In the genomic region with DNA sequence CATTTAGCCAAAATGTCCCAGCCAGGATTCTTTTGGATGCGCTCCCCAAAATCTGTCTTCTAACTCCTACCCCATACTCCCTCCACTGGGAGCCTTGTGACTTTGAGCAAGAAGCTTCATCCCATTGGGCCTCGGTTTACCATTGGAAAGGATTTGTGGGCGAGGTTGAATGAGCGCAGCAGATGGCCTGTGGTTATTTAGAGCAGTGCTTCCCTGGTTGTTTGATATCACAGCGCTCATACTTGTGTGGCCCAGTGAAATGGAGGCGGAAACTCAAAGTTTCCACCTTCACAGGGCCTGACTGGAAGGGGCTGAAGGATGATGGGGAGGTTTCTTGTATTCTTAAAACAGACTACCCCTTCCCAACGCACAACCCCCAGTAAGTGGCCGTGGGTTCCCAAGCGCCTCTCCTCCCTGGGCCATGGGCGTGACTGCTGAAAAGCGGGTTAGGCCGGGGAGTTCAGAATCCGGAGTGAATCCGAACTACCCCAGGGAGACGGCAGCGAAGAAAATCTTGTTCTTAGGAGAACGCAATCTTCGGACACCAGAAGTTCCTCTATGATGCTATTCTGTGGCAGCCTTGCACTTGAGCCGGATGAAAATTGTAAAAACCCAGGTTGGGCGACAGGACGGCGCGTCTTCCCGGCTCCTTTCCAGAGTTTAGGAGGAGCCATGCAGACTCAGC, we compare ENCODE assay signal across 8 cellular contexts. TPM values are rescaled to one million over a fixed set of nuclear protein-coding genes. Genes with fewer than 3 reads are reported as not detected.
A peak's percentile ranks its signal among the peaks of the same experiment; 100 is the strongest.
DNase-seq lines count a peak whose midpoint lies in the region; ATAC-seq and TF ChIP-seq lines count a peak whose summit lies in the region.

No MANE protein-coding gene starts in this region.

- no peak for TF ChIP-seq CTCF in HFF-Myc (IDR thresholded peaks at IDR 0.05; ENCODE audit: low read depth, low read length, missing control alignments)
- no peak for TF ChIP-seq CTCF in WERI-Rb-1 (IDR thresholded peaks at IDR 0.05; ENCODE audit: low read depth, low read length)
- no peak for TF ChIP-seq CTCF in fibroblast of mammary gland (conservative IDR thresholded peaks at IDR 0.05; ENCODE audit: control insufficient read depth, insufficient read depth, low read depth, low read length)
- TF ChIP-seq CTCF in progenitor cell of endocrine pancreas (IDR thresholded peaks at IDR 0.05; ENCODE audit: unreplicated experiment), result no peak

- H3K27ac Mint-ChIP-seq in CD8-positive, alpha-beta memory T cell, result peak overlapping the region in 7 of 8 donors; percentile 87 to 100 (median 97)
- H3K27ac Mint-ChIP-seq in progenitor cell of endocrine pancreas, result peak overlapping the region; percentile 99

- CTCF ChIA-PET in CD8-positive, alpha-beta memory T cell (lab: Charles Lee), result interaction anchor here (0.7 to 3.1 kb wide), 10 partner anchors 9 to 525 kb away, joined by 3 to 31 read pairs (median 4); a partner anchor contains a TSS

- no peaks in the 10 kb centered on the region for H3K27me3 ChIP-seq in CD8-positive, alpha-beta memory T cell (ENCODE audit: insufficient read depth, low read length, poor library complexity, severe bottlenecking)
- H3K27me3 ChIP-seq in WERI-Rb-1 (ENCODE audit: insufficient read depth, low read depth, severe bottlenecking), result no peaks in the 10 kb centered on the region

- peak overlapping the region; percentile 89 to 99 (median 96) for H3K4me3 Mint-ChIP-seq in CD8-positive, alpha-beta memory T cell
- H3K4me3 Mint-ChIP-seq in progenitor cell of endocrine pancreas (ENCODE audit: low read depth), result peak overlapping the region; percentile 95

- peaks cover 0 to 14% of the 10 kb centered on the region in 2 donors for H3K27me3 Mint-ChIP-seq in CD8-positive, alpha-beta memory T cell
- no peaks in the 10 kb centered on the region for H3K27me3 Mint-ChIP-seq in progenitor cell of endocrine pancreas

- H3K4me1 ChIP-seq in CD8-positive, alpha-beta memory T cell (ENCODE audit: insufficient read depth, low read length), result peaks cover 34% of the 10 kb centered on the region

- H3K27ac ChIP-seq in CD8-positive, alpha-beta memory T cell (ENCODE audit: low read depth, low read length), result peak overlapping the region; percentile 80
- H3K27ac ChIP-seq in WERI-Rb-1, result peak overlapping the region; percentile 100

- DNase-seq in CD8-positive, alpha-beta memory T cell, result no peak
- DNase-seq in HFF-Myc (ENCODE audit: extremely low read depth, low read depth), result no peak
- peak; percentile 62 for DNase-seq in WERI-Rb-1
- DNase-seq in fibroblast of mammary gland (ENCODE audit: low read depth), result peak; percentile 57
- DNase-seq in progenitor cell of endocrine pancreas (ENCODE audit: low spot score, unreplicated experiment), result no peak
- no peak for DNase-seq in GM19240 (ENCODE audit: insufficient read length, low spot score)
- DNase-seq in NK-92 (lab: John Stamatoyannopoulos, UW; ENCODE audit: unreplicated experiment), result no peak

- H3K9me3 ChIP-seq in CD8-positive, alpha-beta memory T cell (ENCODE audit: low read length), result no peaks in the 10 kb centered on the region
- H3K9me3 ChIP-seq in WERI-Rb-1 (ENCODE audit: severe bottlenecking), result no peaks in the 10 kb centered on the region

- H3K4me1 Mint-ChIP-seq in CD8-positive, alpha-beta memory T cell, result peaks cover 44 to 51% (median 50%) of the 10 kb centered on the region in 3 donors
- H3K4me1 Mint-ChIP-seq in progenitor cell of endocrine pancreas (ENCODE audit: low read depth), result peaks cover 29% of the 10 kb centered on the region

- H3K36me3 ChIP-seq in CD8-positive, alpha-beta memory T cell (ENCODE audit: insufficient read depth, low read length), result peaks cover 46% of the 10 kb centered on the region
- H3K36me3 ChIP-seq in WERI-Rb-1, result peaks cover 67% of the 10 kb centered on the region

- POLR2A ChIA-PET in CD8-positive, alpha-beta memory T cell (lab: Charles Lee), result interaction anchor here (0.7 to 2.0 kb wide), 15 partner anchors 7 to 525 kb away, joined by 3 to 33 read pairs (median 4); a partner anchor contains a TSS

- ATAC-seq in GM19467 (IDR thresholded peaks at IDR 0.05; ENCODE audit: unreplicated experiment), result no peak

- peaks cover 0 to 4% (median 3%) of the 10 kb centered on the region in 5 donors for H3K9me3 Mint-ChIP-seq in CD8-positive, alpha-beta memory T cell
- no peaks in the 10 kb centered on the region for H3K9me3 Mint-ChIP-seq in progenitor cell of endocrine pancreas (ENCODE audit: low read depth)

- peaks cover 5 to 68% (median 22%) of the 10 kb centered on the region in 3 donors for H3K36me3 Mint-ChIP-seq in CD8-positive, alpha-beta memory T cell
- H3K36me3 Mint-ChIP-seq in progenitor cell of endocrine pancreas (ENCODE audit: insufficient read depth), result peaks cover 37% of the 10 kb centered on the region

- peak overlapping the region; percentile 90 for H3K4me3 ChIP-seq in CD8-positive, alpha-beta memory T cell (ENCODE audit: low read length)
- H3K4me3 ChIP-seq in HFF-Myc (replicated peaks; ENCODE audit: low read depth, low read length) (peak overlapping the region; percentile 88), WERI-Rb-1 (ENCODE audit: low read depth, low read length) (peak overlapping the region; percentile 99), fibroblast of mammary gland (ENCODE audit: control insufficient read depth, low read depth, low read length) (peak overlapping the region; percentile 93)

RNA-seq across cellular contexts. Expression of a gene that starts 1.2 kb away (rescaled TPM):
- 100 to 1,000 TPM; 757 to 758 TPM for total RNA-seq in CD8-positive, alpha-beta memory T cell
- polyA plus RNA-seq in CD8-positive, alpha-beta memory T cell, result 103 TPM
- total RNA-seq in progenitor cell of endocrine pancreas, result 332 and 356 TPM in 2 replicates

RNA-seq across cellular contexts. Expression of a gene that starts 13.4 kb away (rescaled TPM):
- 100 to 1,000 TPM; 158 to 160 TPM for total RNA-seq in CD8-positive, alpha-beta memory T cell
- polyA plus RNA-seq in CD8-positive, alpha-beta memory T cell, result 128 TPM
- 45.2 and 48.2 TPM in 2 replicates for total RNA-seq in progenitor cell of endocrine pancreas

RNA-seq across cellular contexts. Expression of a gene that starts 17.0 kb away (rescaled TPM):
- 10 to 100 TPM; 59.9 to 60.9 TPM for total RNA-seq in CD8-positive, alpha-beta memory T cell
- polyA plus RNA-seq in CD8-positive, alpha-beta memory T cell, result 29.4 TPM
- total RNA-seq in progenitor cell of endocrine pancreas, result 30.5 and 32.4 TPM in 2 replicates

RNA-seq across cellular contexts. Expression of a gene that starts 51.4 kb away (rescaled TPM):
- total RNA-seq in CD8-positive, alpha-beta memory T cell, result 1 to 10 TPM; 4.6 TPM
- 0.71 TPM for polyA plus RNA-seq in CD8-positive, alpha-beta memory T cell
- 0.24 and 0.41 TPM in 2 replicates for total RNA-seq in progenitor cell of endocrine pancreas

Comparison
In these comparisons a context has a peak if more than half of its experiments do, and no peak if none do; other contexts are left out.
1. DNase-seq: peak in WERI-Rb-1 (single experiment) and fibroblast of mammary gland (single experiment); none in CD8-positive, alpha-beta memory T cell (0 of 5), HFF-Myc (single experiment), progenitor cell of endocrine pancreas (single experiment), GM19240 (single experiment) and NK-92 (single experiment).
2. Peak in every context shown above with its lines, with median percentiles within 50 percentile points of each other: H3K4me3 ChIP-seq.